13 cellular contexts compared by ENCODE assay signal in genomic region chr2:231720971-231721640, GRCh38. TPM values are rescaled to one million over a fixed set of nuclear protein-coding genes. Genes with fewer than 3 reads are reported as not detected.
DNase-seq lines count a peak whose midpoint lies in the region; ATAC-seq and TF ChIP-seq lines count a peak whose summit lies in the region.
"Had no signal": no experiment of that assay in that cellular context is flagged by ENCODE, and none has a peak within 500 bp of the region (broad histone marks: within the 10 kb centered on the region; RNA-seq: fewer than 3 reads in every experiment).

No MANE protein-coding gene starts in this region.

- H3K36me3 ChIP-seq in HEK293 (ENCODE audit: control insufficient read depth in 2 of 2, insufficient read depth in 1 of 2, low read length in 2 of 2) = no peaks in the 10 kb centered on the region
- no peaks in the 10 kb centered on the region for H3K36me3 ChIP-seq in neuronal stem cell (replicated peaks in 1 of 2; ENCODE audit: control insufficient read depth in 2 of 2, insufficient read depth in 2 of 2, low read length in 2 of 2)
- no peaks in the 10 kb centered on the region for H3K36me3 ChIP-seq in vagina
- H3K36me3 ChIP-seq: tibial nerve had no signal

- H3K14ac ChIP-seq in neuronal stem cell (ENCODE audit: low read length) = no peak overlapping the region

- H4K91ac ChIP-seq in neuronal stem cell (ENCODE audit: low read depth, low read length, poor library complexity) = no peak overlapping the region

- WGBS in neuronal stem cell (ENCODE audit: extremely low coverage in 2 of 2, insufficient read length in 2 of 2, insufficient replicate concordance in 1 of 2), 2 donors = no CpG with 5 or more reads among the region's 5 CpGs

- TF ChIP-seq CTCF in HEK293 (tag by site-specific recombination; IDR thresholded peaks at IDR 0.05) = peak; percentile 9; the same call in 1 of the 2 replicates
- TF ChIP-seq CTCF in vagina (IDR thresholded peaks at IDR 0.05) = no peak

- no peak overlapping the region for H4K8ac ChIP-seq in neuronal stem cell (ENCODE audit: low read depth, low read length)

- no peak overlapping the region for H3K23ac ChIP-seq in neuronal stem cell (ENCODE audit: low read depth, low read length, poor library complexity)

- H3K9me3 ChIP-seq in HEK293 (ENCODE audit: control insufficient read depth, insufficient read depth, low read depth, low read length) = no peaks in the 10 kb centered on the region
- no peaks in the 10 kb centered on the region for H3K9me3 ChIP-seq in neuronal stem cell (replicated peaks in 1 of 2; ENCODE audit: control insufficient read depth in 2 of 2, insufficient read depth in 1 of 2, low read depth in 1 of 2, low read length in 2 of 2)
- H3K9me3 ChIP-seq in vagina = no peaks in the 10 kb centered on the region
- H3K9me3 ChIP-seq: tibial nerve had no signal

- ATAC-seq in activated CD4-positive, CD25-positive, alpha-beta regulatory T cell treated with anti-CD3 and anti-CD28 coated beads, Interleukin-2, amount 50 U/mL, for 24 hours = peak; percentile 23 to 38
- peak; percentile 58 for ATAC-seq in HG03565 (IDR thresholded peaks at IDR 0.05; ENCODE audit: unreplicated experiment)
- ATAC-seq: SK-N-SH treated with all-trans-retinoic acid at 6 μM for 48 hours had no signal

- H2BK12ac ChIP-seq in neuronal stem cell (ENCODE audit: low read length) = no peak overlapping the region

- H3K4ac ChIP-seq in neuronal stem cell (ENCODE audit: low read length) = no peak overlapping the region

- peak overlapping the region; percentile 4 for H2AK5ac ChIP-seq in neuronal stem cell (ENCODE audit: low read depth, low read length)

- peaks cover 2% of the 10 kb centered on the region for H3K79me1 ChIP-seq in neuronal stem cell (ENCODE audit: low read depth, low read length)

- no peak overlapping the region for H3K4me2 ChIP-seq in neuronal stem cell (ENCODE audit: insufficient read depth, low read length, poor library complexity, severe bottlenecking)

- no peak for DNase-seq in activated CD4-positive, CD25-positive, alpha-beta regulatory T cell treated with anti-CD3 and anti-CD28 coated beads, Interleukin-2, amount 50 U/mL, for 72 hours
- DNase-seq in neuronal stem cell (ENCODE audit: low spot score) = no peak
- no peak for DNase-seq in NCI-H2227 treated with DMSO at 0.1 percent for 48 hours (lab: John Stamatoyannopoulos, UW)
- DNase-seq in NCI-H69 (lab: John Stamatoyannopoulos, UW) = no peak
- DNase-seq in vagina (ENCODE audit: extremely low spot score in 2 of 2) = no peak
- DNase-seq: activated gamma-delta T cell treated with Interleukin-2 at 50 U/mL for 16 hours, NCI-H1092 had no signal

- POLR2A ChIA-PET in HEK293 (lab: Yijun Ruan, JAX) = interaction anchor here (0.6 kb wide), 1 partner anchor 77 kb away, joined by 5 read pairs; no protein-coding TSS in a partner anchor

- no peak overlapping the region for H3K9ac ChIP-seq in neuronal stem cell (ENCODE audit: low read depth, low read length, poor library complexity)

- no peak overlapping the region for H3K18ac ChIP-seq in neuronal stem cell (ENCODE audit: low read length)

- intact Hi-C loops in vagina (cut with DNase I) = no loop called here

- H3K4me1 ChIP-seq in HEK293 (ENCODE audit: control insufficient read depth, insufficient read depth, low read length) (peaks cover 7% of the 10 kb centered on the region; the same call in 1 of the 2 replicates), neuronal stem cell (ENCODE audit: control insufficient read depth in 2 of 2, insufficient read depth in 1 of 2, low read depth in 1 of 2, low read length in 2 of 2) (peaks cover 2 to 15% of the 10 kb centered on the region in 2 donors), vagina (no peaks in the 10 kb centered on the region)
- H3K4me1 ChIP-seq: tibial nerve had no signal

- no peak overlapping the region for H3K27ac ChIP-seq in HEK293 (ENCODE audit: extremely low read depth, low read depth, low read length)
- no peak overlapping the region for H3K27ac ChIP-seq in neuronal stem cell (replicated peaks; ENCODE audit: low read length)
- H3K27ac ChIP-seq in vagina = no peak overlapping the region
- H3K27ac ChIP-seq: tibial nerve had no signal

- H3K27me3 ChIP-seq in neuronal stem cell (ENCODE audit: control insufficient read depth in 3 of 3, insufficient read depth in 3 of 3, low read depth in 1 of 3, low read length in 3 of 3) (no peaks in the 10 kb centered on the region), vagina (no peaks in the 10 kb centered on the region)
- H3K27me3 ChIP-seq: tibial nerve had no signal

- no peak overlapping the region for H2AFZ ChIP-seq in neuronal stem cell (ENCODE audit: low read length)

- H2BK5ac ChIP-seq in neuronal stem cell (ENCODE audit: low read length) = no peak overlapping the region

- CTCF ChIA-PET in HEK293 (lab: Yijun Ruan, JAX) = interaction anchor here (1.4 kb wide), 1 partner anchor 43 kb away, joined by 6 read pairs; no protein-coding TSS in a partner anchor

- no peak for TF ChIP-seq POLR2A in vagina (IDR thresholded peaks at IDR 0.05)

- no peak overlapping the region for H2BK15ac ChIP-seq in neuronal stem cell (ENCODE audit: low read length)

- H3K4me3 ChIP-seq in HEK293 (ENCODE audit: low read depth, low read length) (no peak overlapping the region), neuronal stem cell (ENCODE audit: low read length in 2 of 2) (no peak overlapping the region), vagina (no peak overlapping the region)
- H3K4me3 ChIP-seq: lung, tibial nerve had no signal

- no peak overlapping the region for H2BK120ac ChIP-seq in neuronal stem cell (ENCODE audit: low read depth, low read length)

TF ChIP-seq in HEK293, 187 proteins besides CTCF, POLR2A, EP300 and RAD21:
- no peak for TF ChIP-seq ZNF830 (tag by site-specific recombination; IDR thresholded peaks at IDR 0.05; ENCODE audit: low read depth)
- TF ChIP-seq KLF1 (tag by site-specific recombination; IDR thresholded peaks at IDR 0.05) = no peak
- TF ChIP-seq, protein P1, sequence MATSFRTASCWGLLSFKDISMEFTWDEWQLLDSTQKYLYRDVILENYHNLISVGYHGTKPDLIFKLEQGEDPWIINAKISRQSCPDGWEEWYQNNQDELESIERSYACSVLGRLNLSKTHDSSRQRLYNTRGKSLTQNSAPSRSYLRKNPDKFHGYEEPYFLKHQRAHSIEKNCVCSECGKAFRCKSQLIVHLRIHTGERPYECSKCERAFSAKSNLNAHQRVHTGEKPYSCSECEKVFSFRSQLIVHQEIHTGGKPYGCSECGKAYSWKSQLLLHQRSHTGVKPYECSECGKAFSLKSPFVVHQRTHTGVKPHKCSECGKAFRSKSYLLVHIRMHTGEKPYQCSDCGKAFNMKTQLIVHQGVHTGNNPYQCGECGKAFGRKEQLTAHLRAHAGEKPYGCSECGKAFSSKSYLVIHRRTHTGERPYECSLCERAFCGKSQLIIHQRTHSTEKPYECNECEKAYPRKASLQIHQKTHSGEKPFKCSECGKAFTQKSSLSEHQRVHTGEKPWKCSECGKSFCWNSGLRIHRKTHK (tag by site-specific recombination; IDR thresholded peaks at IDR 0.05) = no peak
- TF ChIP-seq, protein P2, sequence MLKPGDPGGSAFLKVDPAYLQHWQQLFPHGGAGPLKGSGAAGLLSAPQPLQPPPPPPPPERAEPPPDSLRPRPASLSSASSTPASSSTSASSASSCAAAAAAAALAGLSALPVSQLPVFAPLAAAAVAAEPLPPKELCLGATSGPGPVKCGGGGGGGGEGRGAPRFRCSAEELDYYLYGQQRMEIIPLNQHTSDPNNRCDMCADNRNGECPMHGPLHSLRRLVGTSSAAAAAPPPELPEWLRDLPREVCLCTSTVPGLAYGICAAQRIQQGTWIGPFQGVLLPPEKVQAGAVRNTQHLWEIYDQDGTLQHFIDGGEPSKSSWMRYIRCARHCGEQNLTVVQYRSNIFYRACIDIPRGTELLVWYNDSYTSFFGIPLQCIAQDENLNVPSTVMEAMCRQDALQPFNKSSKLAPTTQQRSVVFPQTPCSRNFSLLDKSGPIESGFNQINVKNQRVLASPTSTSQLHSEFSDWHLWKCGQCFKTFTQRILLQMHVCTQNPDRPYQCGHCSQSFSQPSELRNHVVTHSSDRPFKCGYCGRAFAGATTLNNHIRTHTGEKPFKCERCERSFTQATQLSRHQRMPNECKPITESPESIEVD (tag by site-specific recombination; IDR thresholded peaks at IDR 0.05) = no peak
- no peak for TF ChIP-seq PRDM1 (tag by site-specific recombination; IDR thresholded peaks at IDR 0.05)

RNA-seq across cellular contexts. Expression of gene PTMA, which starts 12.8 kb away (rescaled TPM):
- 3,606 TPM for polyA plus RNA-seq in neuronal stem cell (2013, experiment 1 of 2)
- 3,678 TPM for polyA plus RNA-seq in neuronal stem cell (2013, experiment 2 of 2)
- total RNA-seq in vagina = 536 TPM

RNA-seq across cellular contexts. Expression of gene PDE6D, which starts 60.0 kb away (rescaled TPM):
- 47.8 TPM for polyA plus RNA-seq in neuronal stem cell (2013, experiment 1 of 2)
- polyA plus RNA-seq in neuronal stem cell (2013, experiment 2 of 2) = 48.4 TPM
- 23.6 TPM for total RNA-seq in vagina
